9 cellular contexts compared by ENCODE assay signal in the genomic region with DNA sequence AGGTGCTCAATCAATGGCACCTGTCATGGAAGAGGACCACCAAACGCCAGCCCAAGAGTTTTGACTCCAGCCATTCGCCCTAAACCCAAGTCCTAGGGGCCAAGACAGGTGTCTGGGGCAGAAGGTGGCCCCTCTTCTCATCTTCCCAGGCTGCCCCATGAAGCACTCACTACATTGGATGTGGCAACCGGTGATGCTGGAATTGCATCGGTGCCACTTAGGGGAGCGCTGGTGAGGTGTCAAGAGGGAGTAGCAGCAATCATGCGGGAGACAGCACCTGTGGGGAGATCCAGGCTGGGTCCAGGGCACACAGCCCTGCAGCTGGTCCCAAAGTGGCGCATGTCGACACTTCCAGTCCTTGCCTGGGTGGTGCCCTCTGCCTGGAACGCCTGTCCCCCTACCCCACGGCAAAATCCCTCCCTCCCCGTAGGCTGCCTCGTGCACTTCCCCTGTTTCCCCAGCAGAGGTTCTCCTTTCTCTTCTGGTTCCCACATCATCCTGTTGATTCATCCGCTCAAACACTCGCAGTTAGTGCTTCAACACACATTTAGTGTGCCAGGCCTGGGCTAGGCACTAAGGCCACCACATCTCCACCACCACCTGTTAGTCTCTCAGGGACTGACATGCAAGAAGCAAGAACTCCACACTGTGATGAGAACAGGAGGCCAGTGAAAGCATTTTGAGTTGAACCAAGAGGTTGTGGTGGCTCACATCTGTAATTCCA. TPM values are rescaled to one million over a fixed set of nuclear protein-coding genes. Genes with fewer than 3 reads are reported as not detected.
A peak's percentile ranks its signal among the peaks of the same experiment; 100 is the strongest.
DNase-seq lines count a peak whose midpoint lies in the region; ATAC-seq and TF ChIP-seq lines count a peak whose summit lies in the region.
"Had no signal": no experiment of that assay in that cellular context is flagged by ENCODE, and none has a peak within 500 bp of the region (broad histone marks: within the 10 kb centered on the region; RNA-seq: fewer than 3 reads in every experiment).

No MANE protein-coding gene starts in this region.

- H3K4me3 Mint-ChIP-seq in chondrocyte (ENCODE audit: unreplicated experiment) = no peak overlapping the region
- no peak overlapping the region for H3K4me3 Mint-ChIP-seq in stimulated activated naive CD8-positive, alpha-beta T cell treated with anti-CD3 and anti-CD28 coated beads, Interleukin-15, amount 100 ng/mL, for 72 hours
- H3K4me3 Mint-ChIP-seq in activated T-helper 2 cell treated with anti-CD3 and anti-CD28 coated beads, Interferon-gamma antibody, Interleukin-2, Interleukin-4, amounts not matched to agents 10 μg/mL and 5 μg/mL and 100 μg/mL, durations not matched to agents 14 hours and 24 hours and 36 hours (ENCODE audit: low read depth) = no peak overlapping the region

- no peaks in the 10 kb centered on the region for H3K9me3 Mint-ChIP-seq in chondrocyte (ENCODE audit: low read depth)
- H3K9me3 Mint-ChIP-seq in stimulated activated naive CD8-positive, alpha-beta T cell treated with anti-CD3 and anti-CD28 coated beads, Interleukin-15, amount 100 ng/mL, for 72 hours = no peaks in the 10 kb centered on the region
- H3K9me3 Mint-ChIP-seq in activated T-helper 2 cell treated with anti-CD3 and anti-CD28 coated beads, Interferon-gamma antibody, Interleukin-2, Interleukin-4, amounts not matched to agents 10 μg/mL and 5 μg/mL and 100 μg/mL, durations not matched to agents 14 hours and 24 hours and 36 hours = no peaks in the 10 kb centered on the region

- DNase-seq in HuH-7 (ENCODE audit: low spot score) = peak; percentile 43
- DNase-seq in chondrocyte (ENCODE audit: low spot score) = no peak
- no peak for DNase-seq in left lobe of liver (ENCODE audit: low spot score)
- DNase-seq in stimulated activated naive CD8-positive, alpha-beta T cell treated with anti-CD3 and anti-CD28 coated beads, Interleukin-15, amount 100 ng/mL, for 72 hours = peak; percentile 19 to 20
- no peak for DNase-seq in activated T-helper 2 cell treated with anti-CD3 and anti-CD28 coated beads, Interferon-gamma antibody, Interleukin-2, Interleukin-4, amounts not matched to agents 10 μg/mL and 5 μg/mL and 100 μg/mL, durations not matched to agents 14 hours and 24 hours and 36 hours (ENCODE audit: low spot score)

- no peaks in the 10 kb centered on the region for H3K79me2 ChIP-seq in DOHH2 (ENCODE audit: control insufficient read depth, low read length)

- intact Hi-C loops in activated T-helper 2 cell treated with anti-CD3 and anti-CD28 coated beads, Interferon-gamma antibody, Interleukin-2, Interleukin-4, amounts not matched to agents 10 μg/mL and 5 μg/mL and 100 μg/mL, durations not matched to agents 14 hours and 24 hours and 36 hours (cut with micrococcal nuclease) = no loop called here

- no peak overlapping the region for H3K27ac Mint-ChIP-seq in chondrocyte (ENCODE audit: unreplicated experiment)
- no peak overlapping the region for H3K27ac Mint-ChIP-seq in stimulated activated naive CD8-positive, alpha-beta T cell treated with anti-CD3 and anti-CD28 coated beads, Interleukin-15, amount 100 ng/mL, for 72 hours
- H3K27ac Mint-ChIP-seq in activated T-helper 2 cell treated with anti-CD3 and anti-CD28 coated beads, Interferon-gamma antibody, Interleukin-2, Interleukin-4, amounts not matched to agents 10 μg/mL and 5 μg/mL and 100 μg/mL, durations not matched to agents 14 hours and 24 hours and 36 hours = no peak overlapping the region

- H3K4me3 ChIP-seq in DOHH2 (ENCODE audit: low read length) = no peak overlapping the region

- H3K4me2 ChIP-seq in DOHH2 (ENCODE audit: low read length) = no peak overlapping the region

- H3K4me1 Mint-ChIP-seq in chondrocyte (ENCODE audit: low read depth) = no peaks in the 10 kb centered on the region
- H3K4me1 Mint-ChIP-seq in stimulated activated naive CD8-positive, alpha-beta T cell treated with anti-CD3 and anti-CD28 coated beads, Interleukin-15, amount 100 ng/mL, for 72 hours = no peaks in the 10 kb centered on the region
- H3K4me1 Mint-ChIP-seq in activated T-helper 2 cell treated with anti-CD3 and anti-CD28 coated beads, Interferon-gamma antibody, Interleukin-2, Interleukin-4, amounts not matched to agents 10 μg/mL and 5 μg/mL and 100 μg/mL, durations not matched to agents 14 hours and 24 hours and 36 hours (ENCODE audit: low read depth) = no peaks in the 10 kb centered on the region

- no peaks in the 10 kb centered on the region for H3K36me3 ChIP-seq in DOHH2 (ENCODE audit: control insufficient read depth, low read length)

- peaks cover 1% of the 10 kb centered on the region for H3K36me3 Mint-ChIP-seq in chondrocyte (ENCODE audit: low read depth)
- H3K36me3 Mint-ChIP-seq in activated T-helper 2 cell treated with anti-CD3 and anti-CD28 coated beads, Interferon-gamma antibody, Interleukin-2, Interleukin-4, amounts not matched to agents 10 μg/mL and 5 μg/mL and 100 μg/mL, durations not matched to agents 14 hours and 24 hours and 36 hours (ENCODE audit: low read depth) = no peaks in the 10 kb centered on the region

- no peaks in the 10 kb centered on the region for H3F3A ChIP-seq in DOHH2 (ENCODE audit: control insufficient read depth, insufficient read depth)

- peaks cover 32% of the 10 kb centered on the region for H3K27me3 Mint-ChIP-seq in chondrocyte (ENCODE audit: low read depth)
- peaks cover 9% of the 10 kb centered on the region for H3K27me3 Mint-ChIP-seq in stimulated activated naive CD8-positive, alpha-beta T cell treated with anti-CD3 and anti-CD28 coated beads, Interleukin-15, amount 100 ng/mL, for 72 hours
- peaks cover 6% of the 10 kb centered on the region for H3K27me3 Mint-ChIP-seq in activated T-helper 2 cell treated with anti-CD3 and anti-CD28 coated beads, Interferon-gamma antibody, Interleukin-2, Interleukin-4, amounts not matched to agents 10 μg/mL and 5 μg/mL and 100 μg/mL, durations not matched to agents 14 hours and 24 hours and 36 hours (ENCODE audit: low read depth)

- no peak overlapping the region for H3K27ac ChIP-seq in DOHH2 (ENCODE audit: low read depth, low read length)

- no peaks in the 10 kb centered on the region for H4K20me1 ChIP-seq in DOHH2 (ENCODE audit: control insufficient read depth, insufficient read depth, low read depth, low read length)

- H3K9me3 ChIP-seq in DOHH2 (ENCODE audit: control insufficient read depth, insufficient read depth, low read length) = no peaks in the 10 kb centered on the region

- no peaks in the 10 kb centered on the region for H3K4me1 ChIP-seq in DOHH2 (ENCODE audit: control insufficient read depth, low read length)

- peak; percentile 89 for ATAC-seq in SK-N-SH treated with all-trans-retinoic acid at 6 μM for 48 hours
- ATAC-seq in left lobe of liver = peak; percentile 93
- peak; percentile 74 for ATAC-seq in stimulated activated naive CD8-positive, alpha-beta T cell treated with anti-CD3 and anti-CD28 coated beads, Interleukin-15, amount 100 ng/mL, for 72 hours
- ATAC-seq in GM18858 (IDR thresholded peaks at IDR 0.05; ENCODE audit: unreplicated experiment) = no peak

- H3K27me3 ChIP-seq in DOHH2 (ENCODE audit: control insufficient read depth, low read length) = no peaks in the 10 kb centered on the region

- H3K9me2 ChIP-seq in DOHH2 (replicated peaks; ENCODE audit: control insufficient read depth, low read length) = no peaks in the 10 kb centered on the region

- peak; percentile 54 for TF ChIP-seq CTCF in DOHH2 (IDR thresholded peaks at IDR 0.05; ENCODE audit: low read depth, low read length, poor library complexity, severe bottlenecking)
- peak; percentile 79 for TF ChIP-seq CTCF in chondrocyte (IDR thresholded peaks at IDR 0.05)

TF ChIP-seq in SK-N-SH treated with all-trans-retinoic acid at 6 μM for 48 hours, 23 proteins besides CTCF, POLR2A, EP300 and RAD21:
- no peak for TF ChIP-seq TOX (CRISPR knock-in tag; IDR thresholded peaks at IDR 0.05; ENCODE audit: borderline replicate concordance)
- no peak for TF ChIP-seq ZFP30 (CRISPR knock-in tag; IDR thresholded peaks at IDR 0.05)

RNA-seq across cellular contexts. Expression of a gene that starts 18.5 kb away (rescaled TPM):
- total RNA-seq in chondrocyte = not detected in 3 replicates
- not detected for total RNA-seq in left lobe of liver
- 0.09 TPM in 1 of 2 replicates, not detected in the other for total RNA-seq in activated T-helper 2 cell treated with anti-CD3 and anti-CD28 coated beads, Interferon-gamma antibody, Interleukin-2, Interleukin-4, amounts not matched to agents 10 μg/mL and 5 μg/mL and 100 μg/mL, durations not matched to agents 14 hours and 24 hours and 36 hours
- total RNA-seq: T-helper 1 cell treated with Interleukin-12 subunit alpha and Interleukin-12 subunit beta and Interleukin-4 antibody, amounts not matched to agents 30 ng/mL and 1 ng/mL, for 36 hours had no signal

RNA-seq across cellular contexts. Expression of a gene that starts 30.8 kb away (rescaled TPM):
- total RNA-seq in chondrocyte = not detected in 3 replicates
- 5.8 TPM for total RNA-seq in left lobe of liver
- not detected in 2 replicates for total RNA-seq in activated T-helper 2 cell treated with anti-CD3 and anti-CD28 coated beads, Interferon-gamma antibody, Interleukin-2, Interleukin-4, amounts not matched to agents 10 μg/mL and 5 μg/mL and 100 μg/mL, durations not matched to agents 14 hours and 24 hours and 36 hours
- total RNA-seq: T-helper 1 cell treated with Interleukin-12 subunit alpha and Interleukin-12 subunit beta and Interleukin-4 antibody, amounts not matched to agents 30 ng/mL and 1 ng/mL, for 36 hours had no signal

RNA-seq across cellular contexts. Expression of a gene that starts 38.3 kb away (rescaled TPM):
- total RNA-seq in chondrocyte (not detected in 3 replicates), left lobe of liver (not detected)
- not detected in 2 replicates for total RNA-seq in activated T-helper 2 cell treated with anti-CD3 and anti-CD28 coated beads, Interferon-gamma antibody, Interleukin-2, Interleukin-4, amounts not matched to agents 10 μg/mL and 5 μg/mL and 100 μg/mL, durations not matched to agents 14 hours and 24 hours and 36 hours
- total RNA-seq: T-helper 1 cell treated with Interleukin-12 subunit alpha and Interleukin-12 subunit beta and Interleukin-4 antibody, amounts not matched to agents 30 ng/mL and 1 ng/mL, for 36 hours had no signal

Comparison
In these comparisons a context has a peak if more than half of its experiments do, and no peak if none do; other contexts are left out.
1. DNase-seq: peak in HuH-7 (single experiment) and stimulated activated naive CD8-positive, alpha-beta T cell treated with anti-CD3 and anti-CD28 coated beads, Interleukin-15, amount 100 ng/mL, for 72 hours (2 of 2); none in chondrocyte (single experiment), left lobe of liver (single experiment) and activated T-helper 2 cell treated with anti-CD3 and anti-CD28 coated beads, Interferon-gamma antibody, Interleukin-2, Interleukin-4, amounts not matched to agents 10 μg/mL and 5 μg/mL and 100 μg/mL, durations not matched to agents 14 hours and 24 hours and 36 hours (single experiment).